ENCODE assay signal across 7 cellular contexts in the genomic region with DNA sequence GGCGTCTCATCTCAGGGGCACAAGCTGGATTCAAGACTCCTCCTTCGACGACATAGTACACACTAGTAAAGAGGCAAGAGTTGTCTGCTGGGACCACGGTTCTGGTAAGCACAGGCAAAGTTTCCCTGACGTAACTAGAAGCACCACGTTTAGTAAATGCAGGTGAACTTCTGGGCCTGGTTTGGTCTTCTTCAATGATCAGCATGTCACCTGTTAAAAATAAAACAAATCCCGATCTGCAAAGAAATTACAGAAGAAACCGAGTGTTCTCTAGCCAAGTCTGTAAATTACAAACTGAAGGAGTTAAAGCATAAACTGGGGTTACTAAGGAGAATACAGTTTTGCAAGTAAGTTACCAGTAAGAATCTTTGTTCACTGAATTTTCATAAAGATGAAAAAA. TPM values are rescaled to one million over a fixed set of nuclear protein-coding genes. Genes with fewer than 3 reads are reported as not detected.
DNase-seq lines count a peak whose midpoint lies in the region; ATAC-seq and TF ChIP-seq lines count a peak whose summit lies in the region.
"Had no signal": no experiment of that assay in that cellular context is flagged by ENCODE, and none has a peak within 500 bp of the region (broad histone marks: within the 10 kb centered on the region; RNA-seq: fewer than 3 reads in every experiment).

No MANE protein-coding gene starts in this region.

- intact Hi-C loops in heart right ventricle (cut with DNase I) (no loop called here), left ventricle myocardium superior (cut with micrococcal nuclease) (no loop called here)

- no peak for TF ChIP-seq POLR2A in upper lobe of left lung (IDR thresholded peaks at IDR 0.05)

- H3K4me1 ChIP-seq in heart right ventricle, result peaks cover 8 to 80% (median 70%) of the 10 kb centered on the region in 9 donors
- peaks cover 39% of the 10 kb centered on the region for H3K4me1 ChIP-seq in foreskin keratinocyte
- peaks cover 37 to 66% (median 48%) of the 10 kb centered on the region in 4 donors for H3K4me1 ChIP-seq in upper lobe of left lung

- TF ChIP-seq EP300 in upper lobe of left lung (IDR thresholded peaks at IDR 0.05), result no peak

- H3K27me3 ChIP-seq in heart right ventricle (no peaks in the 10 kb centered on the region), foreskin keratinocyte (no peaks in the 10 kb centered on the region), upper lobe of left lung (no peaks in the 10 kb centered on the region)

- ATAC-seq in heart right ventricle (no peak), left ventricle myocardium superior (no peak), foreskin keratinocyte (no peak), upper lobe of left lung (ENCODE audit: low FRiP score in 2 of 2) (no peak)

- DNase-seq in heart right ventricle, result no peak
- no peak for DNase-seq in left ventricle myocardium superior
- no peak for DNase-seq in foreskin keratinocyte
- DNase-seq in upper lobe of left lung, result no peak
- DNase-seq in NCI-H345 treated with DMSO at 0.1 percent for 48 hours (lab: John Stamatoyannopoulos, UW; ENCODE audit: unreplicated experiment), result no peak
- DNase-seq in NAMALWA (ENCODE audit: low spot score), result no peak

- peak overlapping the region in 8 of 10 donors; percentile 83 to 95 (median 93) for H3K4me3 ChIP-seq in heart right ventricle
- H3K4me3 ChIP-seq in upper lobe of left lung, result peak overlapping the region in 3 of 4 donors; percentile 71 to 84 (median 76)

- 50 to 51% methylated on average over 8 of the region's 8 CpGs for whole genome bisulfite sequencing in heart right ventricle, 2 donors
- 45 to 66% methylated on average over 8 of the region's 8 CpGs for WGBS in upper lobe of left lung, 2 donors

- TF ChIP-seq CTCF in heart right ventricle (IDR thresholded peaks at IDR 0.05), result no peak
- no peak for TF ChIP-seq CTCF in foreskin keratinocyte (conservative IDR thresholded peaks at IDR 0.05)
- no peak for TF ChIP-seq CTCF in upper lobe of left lung (IDR thresholded peaks at IDR 0.05)

- peak overlapping the region in 5 of 10 donors; percentile 10 to 94 (median 92) for H3K27ac ChIP-seq in heart right ventricle
- H3K27ac ChIP-seq in foreskin keratinocyte, result peak overlapping the region; percentile 98
- peak overlapping the region in 2 of 4 donors; percentile 93 to 96 for H3K27ac ChIP-seq in upper lobe of left lung

- H3K9me3 ChIP-seq in heart right ventricle (no peaks in the 10 kb centered on the region), upper lobe of left lung (no peaks in the 10 kb centered on the region)

- H3K36me3 ChIP-seq in heart right ventricle, result peaks cover 0 to 51% (median 9%) of the 10 kb centered on the region in 9 donors
- H3K36me3 ChIP-seq in upper lobe of left lung, result peaks cover 0 to 21% (median 7%) of the 10 kb centered on the region in 4 donors

RNA-seq across cellular contexts. Expression of a gene that starts 1.5 kb away (rescaled TPM):
- 1 to 10 TPM; 4.1 to 9.1 (median 5.9) TPM for total RNA-seq in heart right ventricle
- 1 to 10 TPM; 2.6 to 3.7 TPM for polyA plus RNA-seq in heart right ventricle
- total RNA-seq in left ventricle myocardium superior, result 4.9 TPM
- total RNA-seq in foreskin keratinocyte, result 9.3 and 9.6 TPM in 2 replicates
- 1.8 and 2.3 TPM in 2 replicates for polyA plus RNA-seq in foreskin keratinocyte
- 10 to 100 TPM in 3 of 6 donors, 1 to 10 TPM in 3; 6.0 to 24.4 (median 9.4) TPM for total RNA-seq in upper lobe of left lung

RNA-seq across cellular contexts. Expression of a gene that starts 3.6 kb away (rescaled TPM):
- total RNA-seq in heart right ventricle, result 100 to 1,000 TPM in 5 of 10 donors, 10 to 100 TPM in 5; 45.3 to 161 (median 89.5) TPM
- polyA plus RNA-seq in heart right ventricle, result 10 to 100 TPM in 1 of 2 donors, 1 to 10 TPM in 1; 5.2 to 41.4 TPM
- total RNA-seq in left ventricle myocardium superior, result 99.0 TPM
- 12.1 and 12.5 TPM in 2 replicates for total RNA-seq in foreskin keratinocyte
- 2.6 and 3.1 TPM in 2 replicates for polyA plus RNA-seq in foreskin keratinocyte
- total RNA-seq in upper lobe of left lung, result 10 to 100 TPM; 25.3 to 95.5 (median 58.0) TPM

RNA-seq across cellular contexts. Expression of a gene that starts 17.0 kb away (rescaled TPM):
- 1 to 10 TPM in 1 of 10 donors, under 1 TPM in 9; 0.36 to 1.5 (median 0.65) TPM for total RNA-seq in heart right ventricle
- under 1 TPM; 0.07 to 0.16 TPM for polyA plus RNA-seq in heart right ventricle
- 2.0 TPM for total RNA-seq in left ventricle myocardium superior
- 76.9 and 78.2 TPM in 2 replicates for total RNA-seq in foreskin keratinocyte
- polyA plus RNA-seq in foreskin keratinocyte, result 56.6 and 69.5 TPM in 2 replicates
- 100 to 1,000 TPM in 5 of 6 donors, 10 to 100 TPM in 1; 92.5 to 222 (median 193) TPM for total RNA-seq in upper lobe of left lung

RNA-seq across cellular contexts. Expression of a gene that starts 39.1 kb away (rescaled TPM):
- total RNA-seq in heart right ventricle (1 to 10 TPM in 1 of 10 donors, under 1 TPM in 2, not detected in 7; 0.49 to 1.7 (median 0.57) TPM), left ventricle myocardium superior (not detected), foreskin keratinocyte (not detected in 2 replicates), upper lobe of left lung (10 to 100 TPM in 2 of 6 donors, 1 to 10 TPM in 4; 1.1 to 40.9 (median 9.2) TPM)
- polyA plus RNA-seq in heart right ventricle (under 1 TPM in 1 of 2 donors, not detected in 1; 0.06 TPM), foreskin keratinocyte (not detected in 2 replicates)

RNA-seq across cellular contexts. Expression of a gene that starts 54.5 kb away (rescaled TPM):
- not detected for total RNA-seq in heart right ventricle
- not detected for polyA plus RNA-seq in heart right ventricle
- total RNA-seq in left ventricle myocardium superior, result not detected
- not detected in 2 replicates for total RNA-seq in foreskin keratinocyte
- not detected in 2 replicates for polyA plus RNA-seq in foreskin keratinocyte
- total RNA-seq in upper lobe of left lung, result 100 to 1,000 TPM in 3 of 6 donors, 10 to 100 TPM in 3; 39.0 to 618 (median 118) TPM
- total RNA-seq: mesenteric fat pad had no signal

Comparison
In these comparisons a context has a peak if more than half of its experiments do, and no peak if none do; other contexts are left out.
1. RNA of a gene that starts 17.0 kb away (total RNA-seq): 92.5 to 222 TPM in upper lobe of left lung and 76.9 to 78.2 TPM in foreskin keratinocyte; 2.0 TPM in left ventricle myocardium superior (single experiment) and 0.36 to 1.5 TPM in heart right ventricle; every median in the first group is over 10 times any median in the second.